ENCODE assay signal across 14 cellular contexts in the genomic region with DNA sequence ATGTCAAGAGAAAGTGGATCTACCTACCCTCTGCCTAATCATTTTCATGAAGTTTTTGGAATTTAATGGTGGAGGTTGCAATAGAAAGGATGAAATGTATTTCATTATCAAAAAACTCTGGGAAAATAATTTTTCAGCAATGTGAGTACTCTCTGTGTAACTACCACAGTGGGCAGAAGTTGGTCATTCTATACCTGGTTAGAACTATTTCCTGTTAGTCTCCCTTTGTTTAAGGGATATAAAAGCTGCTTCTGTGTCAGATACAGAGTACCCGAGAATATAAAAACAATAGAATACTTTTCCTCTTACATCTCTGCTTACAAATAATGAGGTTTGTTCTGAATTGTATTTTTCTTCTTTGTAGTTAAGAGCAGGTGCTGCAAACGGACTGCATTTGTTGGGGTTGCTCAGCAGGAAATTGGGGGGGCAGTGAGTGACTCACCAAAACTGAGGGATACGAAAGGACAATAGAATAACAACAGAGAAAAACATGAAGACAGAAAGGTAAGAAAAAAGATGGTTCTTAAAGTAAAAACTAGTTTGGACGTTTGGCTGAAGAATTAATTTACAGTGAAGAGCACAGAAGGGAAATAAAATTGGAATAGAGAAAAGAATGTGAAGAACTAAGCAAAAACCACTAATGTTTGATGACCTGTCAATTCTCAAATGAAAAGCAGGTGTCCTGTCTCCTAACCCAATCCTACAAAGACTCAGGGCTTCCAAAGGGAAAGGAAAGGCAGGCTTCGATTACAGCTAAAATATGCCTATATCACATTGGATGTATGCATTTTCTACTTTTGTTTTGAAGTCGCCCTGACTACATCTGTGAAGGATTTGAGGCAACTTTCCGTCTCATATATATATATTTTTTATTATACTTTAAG.
A peak's percentile ranks its signal among the peaks of the same experiment; 100 is the strongest.
DNase-seq lines count a peak whose midpoint lies in the region; FAIRE-seq and TF ChIP-seq lines count a peak whose summit lies in the region.
"Had no signal": no experiment of that assay in that cellular context is flagged by ENCODE, and none has a peak within 500 bp of the region (broad histone marks: within the 10 kb centered on the region; RNA-seq: fewer than 3 reads in every experiment).

No MANE protein-coding gene starts in this region.

- H3K4me1 ChIP-seq in ectodermal cell (ENCODE audit: control insufficient read depth, insufficient read depth, low read length) (peaks cover 25% of the 10 kb centered on the region), neural progenitor cell (peaks cover 28% of the 10 kb centered on the region)
- H3K4me1 ChIP-seq: lower lobe of right lung, prostate gland had no signal

- no peak overlapping the region for H2AFZ ChIP-seq in neural progenitor cell (replicated peaks)

- H3K27me3 ChIP-seq in ectodermal cell (ENCODE audit: control insufficient read depth, insufficient read depth, low read length, poor library complexity, severe bottlenecking) (no peaks in the 10 kb centered on the region), neural progenitor cell (no peaks in the 10 kb centered on the region)

- no peak for TF ChIP-seq CTCF in neural progenitor cell (IDR thresholded peaks at IDR 0.05)

- peak overlapping the region; percentile 2 for H3K4me3 Mint-ChIP-seq in neural progenitor cell
- H3K4me3 Mint-ChIP-seq: activated T-helper 1 cell treated with anti-CD3 and anti-CD28 coated beads, Interleukin-12 subunit alpha, Interleukin-12 subunit beta, Interleukin-2, Interleukin-4 antibody, amounts not matched to agents 30 ng/mL and 10 ng/mL and 1 ng/mL, durations not matched to agents 14 hours and 24 hours and 36 hours; CD8-positive, alpha-beta memory T cell had no signal

- H3K9me3 Mint-ChIP-seq in neural progenitor cell, result peaks cover 6% of the 10 kb centered on the region
- H3K9me3 Mint-ChIP-seq: activated T-helper 1 cell treated with anti-CD3 and anti-CD28 coated beads, Interleukin-12 subunit alpha, Interleukin-12 subunit beta, Interleukin-2, Interleukin-4 antibody, amounts not matched to agents 30 ng/mL and 10 ng/mL and 1 ng/mL, durations not matched to agents 14 hours and 24 hours and 36 hours had no signal

- H3K4me3 ChIP-seq in ectodermal cell (ENCODE audit: insufficient read depth, low read depth, low read length) (no peak overlapping the region), neural progenitor cell (no peak overlapping the region)
- H3K4me3 ChIP-seq: lower lobe of right lung, prostate gland had no signal

- H3K27me3 Mint-ChIP-seq in neural progenitor cell (ENCODE audit: insufficient read depth, low read depth), result no peaks in the 10 kb centered on the region
- H3K27me3 Mint-ChIP-seq: CD8-positive, alpha-beta memory T cell had no signal

- 31 to 33% methylated on average over 4 to 6 of the region's 7 CpGs for WGBS in ectodermal cell, 2 experiments

- no peak overlapping the region for H3K9ac ChIP-seq in neural progenitor cell

- peak overlapping the region; percentile 96 for H3K27ac Mint-ChIP-seq in neural progenitor cell
- H3K27ac Mint-ChIP-seq: activated T-helper 1 cell treated with anti-CD3 and anti-CD28 coated beads, Interleukin-12 subunit alpha, Interleukin-12 subunit beta, Interleukin-2, Interleukin-4 antibody, amounts not matched to agents 30 ng/mL and 10 ng/mL and 1 ng/mL, durations not matched to agents 14 hours and 24 hours and 36 hours; CD8-positive, alpha-beta memory T cell had no signal

- no peak for FAIRE-seq in GM12891 (lab: Jason Lieb, UNC)
- FAIRE-seq: GM19239 had no signal

- peak overlapping the region; percentile 61 for H3K4me2 ChIP-seq in neural progenitor cell

- H3K4me1 Mint-ChIP-seq in neural progenitor cell, result peaks cover 27% of the 10 kb centered on the region
- H3K4me1 Mint-ChIP-seq: CD8-positive, alpha-beta memory T cell had no signal

- peaks cover 4% of the 10 kb centered on the region for H3K36me3 Mint-ChIP-seq in neural progenitor cell
- H3K36me3 Mint-ChIP-seq: CD8-positive, alpha-beta memory T cell had no signal

- H3K9me3 ChIP-seq in ectodermal cell (ENCODE audit: control insufficient read depth, low read length) (no peaks in the 10 kb centered on the region), neural progenitor cell (ENCODE audit: low read depth) (no peaks in the 10 kb centered on the region)
- H3K9me3 ChIP-seq: lower lobe of right lung, prostate gland had no signal

- peak overlapping the region; percentile 50 for H3K27ac ChIP-seq in ectodermal cell (ENCODE audit: insufficient read depth, low read depth, low read length, poor library complexity, severe bottlenecking)
- H3K27ac ChIP-seq in neural progenitor cell, result no peak overlapping the region
- H3K27ac ChIP-seq: lower lobe of right lung, prostate gland had no signal

- H4K20me1 ChIP-seq in neural progenitor cell (ENCODE audit: low read depth), result no peaks in the 10 kb centered on the region

- DNase-seq in GM03348 (ENCODE audit: low spot score) (peak; percentile 27), NCI-H69 (lab: John Stamatoyannopoulos, UW) (peak; percentile 12), neural progenitor cell (ENCODE audit: low spot score) (peak; percentile 8), GM12891 (ENCODE audit: insufficient read length, low spot score) (no peak), KBM-7 (no peak), hippocampal formation (lab: John Stamatoyannopoulos, UW) (no peak), nucleus accumbens (lab: John Stamatoyannopoulos, UW) (no peak)
- DNase-seq: CD8-positive, alpha-beta memory T cell; lower lobe of right lung; NCI-H510A treated with DMSO at 0.1 percent for 48 hours had no signal

- H3K79me2 ChIP-seq in neural progenitor cell (ENCODE audit: low read depth), result no peaks in the 10 kb centered on the region

- peaks cover 11% of the 10 kb centered on the region for H3F3A ChIP-seq in neural progenitor cell (ENCODE audit: low read depth)

- TF ChIP-seq POLR2A in GM12891 (IDR thresholded peaks at IDR 0.05; ENCODE audit: low read depth, low read length), result no peak

- H3K36me3 ChIP-seq in ectodermal cell (ENCODE audit: control insufficient read depth, insufficient read depth, low read length) (no peaks in the 10 kb centered on the region), neural progenitor cell (no peaks in the 10 kb centered on the region)
- H3K36me3 ChIP-seq: lower lobe of right lung, prostate gland had no signal

- in situ Hi-C loops in KBM-7 (cut with MboI; ENCODE audit: low pct_unique_long_range_greater_than_20kb, low sequenced_read_pairs), result no loop called here

TF ChIP-seq in GM12891, 5 proteins besides CTCF, POLR2A, EP300 and RAD21:
- TF ChIP-seq TAF1 (IDR thresholded peaks at IDR 0.05; ENCODE audit: low read depth, low read length), result no peak
- no peak for TF ChIP-seq POU2F2 (IDR thresholded peaks at IDR 0.05; ENCODE audit: low read depth, low read length)
- no peak for TF ChIP-seq PAX5 (IDR thresholded peaks at IDR 0.05; ENCODE audit: insufficient read depth, low read length, severe bottlenecking)
- TF ChIP-seq SPI1 (IDR thresholded peaks at IDR 0.05; ENCODE audit: low read depth, low read length), result no peak
- no peak for TF ChIP-seq POLR2AphosphoS5 (IDR thresholded peaks at IDR 0.05; ENCODE audit: low read depth, low read length)

Comparison
In these comparisons a context has a peak if more than half of its experiments do, and no peak if none do; other contexts are left out.
1. DNase-seq: peak in GM03348 (single experiment), NCI-H69 (single experiment) and neural progenitor cell (single experiment); none in GM12891 (single experiment), KBM-7 (single experiment), hippocampal formation (0 of 2) and nucleus accumbens (0 of 56).